In genomic region chr2:1014802-1015201, GRCh38 we compare ENCODE assay signal across 29 cellular contexts.
"Had no signal": no experiment of that assay in that cellular context is flagged by ENCODE, and none has a peak within 500 bp of the region (broad histone marks: within the 10 kb centered on the region; RNA-seq: fewer than 3 reads in every experiment).

No MANE protein-coding gene starts in this region.

- H3K36me3 Mint-ChIP-seq: naive thymus-derived CD8-positive, alpha-beta T cell; natural killer cell treated with Interleukin-12 subunit alpha and Interleukin-12 subunit beta and Interleukin-15 and Interleukin-18, amount 100 ng/mL, for 72 hours; stimulated activated effector memory CD8-positive, alpha-beta T cell treated with anti-CD3 and anti-CD28 coated beads, Interleukin-12 subunit alpha, Interleukin-12 subunit beta, amount 100 ng/mL, for 72 hours; stimulated activated naive B cell treated with anti-CD40 and anti-IgM and Interleukin-4, amounts not matched to agents 10 μg/mL and 1 μg/mL and 100 μg/mL, for 72 hours; type B pancreatic cell had no signal

- H3K4me1 ChIP-seq: psoas muscle, right lobe of liver, sigmoid colon, suprapubic skin, testis, tibial artery, transverse colon, vagina had no signal

- H3K27me3 ChIP-seq: ovary, right lobe of liver, sigmoid colon, suprapubic skin, testis, tibial artery, transverse colon, vagina had no signal

- H2AFZ ChIP-seq: parathyroid adenoma had no signal

- DNase-seq: naive thymus-derived CD8-positive, alpha-beta T cell; nephron progenitor cell; occipital lobe; ovary; posterior cingulate gyrus; psoas muscle; right cardiac atrium; right lobe of liver; sigmoid colon; small intestine; stimulated activated CD4-positive, alpha-beta T cell treated with anti-CD3 and anti-CD28 coated beads, Interleukin-15, amount 100 ng/mL, for 24 hours; stimulated activated CD4-positive, alpha-beta T cell treated with anti-CD3 and anti-CD28 coated beads, Interleukin-2, amount 100 ng/mL, for 24 hours; stimulated activated CD4-positive, alpha-beta T cell treated with anti-CD3 and anti-CD28 coated beads, Interleukin-2, amount 100 ng/mL, for 48 hours; stimulated activated CD4-positive, alpha-beta T cell treated with anti-CD3 and anti-CD28 coated beads, Interleukin-4, amount 100 ng/mL, for 24 hours; stimulated activated naive B cell treated with anti-CD40 and anti-IgM and Interleukin-4, amounts not matched to agents 10 μg/mL and 1 μg/mL and 100 μg/mL, for 72 hours; stimulated activated naive CD4-positive, alpha-beta T cell treated with Interleukin-2 at 50 U/mL for 16 hours; substantia nigra; testis; tibial artery; transverse colon had no signal

- H3K27ac Mint-ChIP-seq: natural killer cell treated with Interleukin-12 subunit alpha and Interleukin-12 subunit beta and Interleukin-15 and Interleukin-18, amount 100 ng/mL, for 72 hours; nephron progenitor cell; progenitor cell of endocrine pancreas; stimulated activated effector memory CD8-positive, alpha-beta T cell treated with anti-CD3 and anti-CD28 coated beads, Interleukin-12 subunit alpha, Interleukin-12 subunit beta, amount 100 ng/mL, for 72 hours; stimulated activated naive B cell treated with anti-CD40 and anti-IgM and Interleukin-4, amounts not matched to agents 10 μg/mL and 1 μg/mL and 100 μg/mL, for 72 hours; stimulated activated naive CD8-positive, alpha-beta T cell treated with anti-CD3 and anti-CD28 coated beads, Interleukin-15, Interleukin-2, amounts not matched to agents 100 ng/mL and 50 ng/mL, for 24 hours; type B pancreatic cell had no signal

- H3K36me3 ChIP-seq: ovary, right lobe of liver, sigmoid colon, suprapubic skin, tibial artery, transverse colon, vagina had no signal

- H3K79me2 ChIP-seq: parathyroid adenoma had no signal

- H3K4me3 ChIP-seq: ovary, psoas muscle, right lobe of liver, sigmoid colon, suprapubic skin, testis, tibial artery, transverse colon, vagina had no signal

- H3K9me3 ChIP-seq: ovary, psoas muscle, right lobe of liver, sigmoid colon, suprapubic skin, testis, tibial artery, transverse colon, vagina had no signal

- H3K27ac ChIP-seq: ovary, parathyroid adenoma, psoas muscle, right lobe of liver, sigmoid colon, suprapubic skin, testis, tibial artery, transverse colon, vagina had no signal

- H3K4me1 Mint-ChIP-seq: stimulated activated effector memory CD8-positive, alpha-beta T cell treated with anti-CD3 and anti-CD28 coated beads, Interleukin-12 subunit alpha, Interleukin-12 subunit beta, amount 100 ng/mL, for 72 hours had no signal

- ATAC-seq: naive thymus-derived CD8-positive, alpha-beta T cell; psoas muscle; right cardiac atrium; right lobe of liver; stimulated activated effector memory CD8-positive, alpha-beta T cell treated with anti-CD3 and anti-CD28 coated beads, Interleukin-12 subunit alpha, Interleukin-12 subunit beta, amount 100 ng/mL, for 72 hours; stimulated activated naive B cell treated with anti-CD40 and anti-IgM and Interleukin-4, amounts not matched to agents 10 μg/mL and 1 μg/mL and 100 μg/mL, for 72 hours had no signal

- H3K4me3 Mint-ChIP-seq: naive thymus-derived CD8-positive, alpha-beta T cell; natural killer cell treated with Interleukin-12 subunit alpha and Interleukin-12 subunit beta and Interleukin-15 and Interleukin-18, amount 100 ng/mL, for 72 hours; nephron progenitor cell; neural crest cell; stimulated activated effector memory CD8-positive, alpha-beta T cell treated with anti-CD3 and anti-CD28 coated beads, Interleukin-12 subunit alpha, Interleukin-12 subunit beta, amount 100 ng/mL, for 72 hours; stimulated activated naive B cell treated with anti-CD40 and anti-IgM and Interleukin-4, amounts not matched to agents 10 μg/mL and 1 μg/mL and 100 μg/mL, for 72 hours; stimulated activated naive CD8-positive, alpha-beta T cell treated with anti-CD3 and anti-CD28 coated beads, Interleukin-15, Interleukin-2, amounts not matched to agents 100 ng/mL and 50 ng/mL, for 24 hours; type B pancreatic cell had no signal

- H3K9ac ChIP-seq: parathyroid adenoma had no signal

- H3K9me3 Mint-ChIP-seq: naive thymus-derived CD8-positive, alpha-beta T cell; natural killer cell treated with Interleukin-12 subunit alpha and Interleukin-12 subunit beta and Interleukin-15 and Interleukin-18, amount 100 ng/mL, for 72 hours; nephron progenitor cell; neural crest cell; stimulated activated effector memory CD8-positive, alpha-beta T cell treated with anti-CD3 and anti-CD28 coated beads, Interleukin-12 subunit alpha, Interleukin-12 subunit beta, amount 100 ng/mL, for 72 hours; stimulated activated naive B cell treated with anti-CD40 and anti-IgM and Interleukin-4, amounts not matched to agents 10 μg/mL and 1 μg/mL and 100 μg/mL, for 72 hours; stimulated activated naive CD8-positive, alpha-beta T cell treated with anti-CD3 and anti-CD28 coated beads, Interleukin-15, Interleukin-2, amounts not matched to agents 100 ng/mL and 50 ng/mL, for 24 hours; type B pancreatic cell had no signal
